Comparison of ENCODE assay signal across 8 cellular contexts in genomic region chr15:31459011-31459748, GRCh38.
DNase-seq lines count a peak whose midpoint lies in the region; ATAC-seq, FAIRE-seq and TF ChIP-seq lines count a peak whose summit lies in the region.

No MANE protein-coding gene starts in this region.

- in situ Hi-C loops in GM12878 (cut with MboI) = no loop called here

- RAD21 ChIA-PET in GM12878 (lab: Charles Lee; ENCODE audit: unreplicated experiment) = interaction anchor here (0.9 to 6.2 kb wide), 15 partner anchors 9 to 245 kb away, joined by 3 to 72 read pairs (median 4); partner anchors contain the start of gene KLF13

- no peak for TF ChIP-seq RAD21 in GM12878 (IDR thresholded peaks at IDR 0.05; ENCODE audit: insufficient read depth, low read depth, low read length)

- H3K4me1 ChIP-seq in CD8-positive, alpha-beta T cell (ENCODE audit: insufficient read depth, low read length) = peaks cover 8% of the 10 kb centered on the region
- peaks cover 25% of the 10 kb centered on the region for H3K4me1 ChIP-seq in GM12878 (ENCODE audit: control insufficient read depth, insufficient read depth, low read length)

- peaks cover 4% of the 10 kb centered on the region for H3K9me3 Mint-ChIP-seq in CD8-positive, alpha-beta T cell

- no peak for TF ChIP-seq CTCF in CD8-positive, alpha-beta T cell (IDR thresholded peaks at IDR 0.05)
- no peak for TF ChIP-seq CTCF in GM12878 (IDR thresholded peaks at IDR 0.05 in 2 of 3, conservative IDR thresholded peaks at IDR 0.05 in 1 of 3; ENCODE audit: control insufficient read depth in 2 of 3, extremely low read depth in 1 of 3, insufficient read depth in 1 of 3, low read depth in 3 of 3, low read length in 3 of 3)

- SMC1A ChIA-PET in GM12878 (lab: Charles Lee; ENCODE audit: uncharacterized antibody, unreplicated experiment) = interaction anchor here (0.8 to 4.3 kb wide), 16 partner anchors 8 to 457 kb away, joined by 3 to 39 read pairs (median 4); no protein-coding TSS in a partner anchor

- no peaks in the 10 kb centered on the region for H3K79me2 ChIP-seq in GM12878 (ENCODE audit: control insufficient read depth, insufficient read depth, low read length)

- 11% methylated on average over 6 of the region's 6 CpGs for WGBS in GM12878 (ENCODE audit: insufficient coverage, insufficient replicate concordance, low lambda C conversion rate, missing lambda C conversion rate)

- no peaks in the 10 kb centered on the region for H3K36me3 ChIP-seq in CD8-positive, alpha-beta T cell (ENCODE audit: insufficient read depth, low read length)
- H3K36me3 ChIP-seq in GM12878 (ENCODE audit: control insufficient read depth in 2 of 2, insufficient read depth in 2 of 2, low read length in 1 of 2) = no peaks in the 10 kb centered on the region

- H3K4me1 Mint-ChIP-seq in CD8-positive, alpha-beta T cell (ENCODE audit: low read depth) = peaks cover 20% of the 10 kb centered on the region

- intact Hi-C loops in CD8-positive, alpha-beta T cell (cut with DNase I, micrococcal nuclease) = no loop called here
- intact Hi-C loops in GM12878 (cut with micrococcal nuclease; ENCODE audit: unreplicated experiment) = no loop called here

- peak overlapping the region; percentile 70 for H3K27ac Mint-ChIP-seq in CD8-positive, alpha-beta T cell

- BruUV-seq in GM12878 (replicated peaks; lab: Mats Ljungman, UMichigan) = no TSS peak

- H4K20me1 ChIP-seq in GM12878 (ENCODE audit: control insufficient read depth, insufficient read depth) = no peaks in the 10 kb centered on the region

- no peaks in the 10 kb centered on the region for H3K36me3 Mint-ChIP-seq in CD8-positive, alpha-beta T cell

- CTCF ChIA-PET in CD8-positive, alpha-beta T cell (lab: Charles Lee) = interaction anchor here (0.7 to 4.7 kb wide), 4 partner anchors 30 to 258 kb away, joined by 3 to 27 read pairs (median 4); no protein-coding TSS in a partner anchor
- CTCF ChIA-PET in GM12878 (lab: Yijun Ruan, JAX) = interaction anchor here (0.6 to 4.6 kb wide), 14 partner anchors 14 to 707 kb away, joined by 3 to 46 read pairs (median 3); no protein-coding TSS in a partner anchor

- peak; percentile 47 to 55; a peak in 2 of 4 replicates for TF ChIP-seq EP300 in GM12878 (IDR thresholded peaks at IDR 0.05; ENCODE audit: borderline replicate concordance in 1 of 2, control insufficient read depth in 1 of 2, low read depth in 2 of 2, low read length in 2 of 2)

- peak overlapping the region; percentile 81 for H3K4me2 ChIP-seq in GM12878 (ENCODE audit: control insufficient read depth, insufficient read depth)

- H3K27me3 Mint-ChIP-seq in CD8-positive, alpha-beta T cell (ENCODE audit: low read depth) = no peaks in the 10 kb centered on the region

- no peak overlapping the region for H3K27ac ChIP-seq in CD8-positive, alpha-beta T cell (ENCODE audit: low read depth, low read length)
- peak overlapping the region; percentile 24; the same call in 1 of the 2 replicates for H3K27ac ChIP-seq in GM12878 (ENCODE audit: control insufficient read depth, insufficient read depth)

- peak overlapping the region; percentile 11; the same call in 1 of the 2 replicates for H2AFZ ChIP-seq in GM12878 (ENCODE audit: control insufficient read depth, low read depth, low read length)

- peak overlapping the region; percentile 4 for H3K4me3 Mint-ChIP-seq in CD8-positive, alpha-beta T cell

- peak; percentile 75 for FAIRE-seq in GM12878 (lab: Jason Lieb, UNC)

- TF ChIP-seq POLR2A in GM12878 (IDR thresholded peaks at IDR 0.05; ENCODE audit: low read depth, low read length) = no peak

- POLR2A ChIA-PET in CD8-positive, alpha-beta T cell (lab: Charles Lee) = interaction anchor here (2.3 kb wide), 1 partner anchor 14 kb away, joined by 8 read pairs; no protein-coding TSS in a partner anchor
- POLR2A ChIA-PET in GM12878 (lab: Charles Lee) = interaction anchor here (0.7 to 4.1 kb wide), 8 partner anchors 10 to 228 kb away, joined by 3 to 32 read pairs (median 5); no protein-coding TSS in a partner anchor

- no peak overlapping the region for H3K9ac ChIP-seq in GM12878 (ENCODE audit: control insufficient read depth, insufficient read depth, low read length)

- H3K9me3 ChIP-seq in CD8-positive, alpha-beta T cell (ENCODE audit: low read length) = no peaks in the 10 kb centered on the region
- H3K9me3 ChIP-seq in GM12878 (replicated peaks; ENCODE audit: control insufficient read depth, insufficient read depth, low read length) = no peaks in the 10 kb centered on the region; the same call in 2 of the 3 replicates

- no peak for DNase-seq in CD8-positive, alpha-beta T cell
- DNase-seq in GM12878 (ENCODE audit: low read depth, low spot score) (peak; percentile 77), NCI-H2029 (lab: John Stamatoyannopoulos, UW) (no peak), SK-N-DZ (ENCODE audit: low spot score) (no peak), hypothalamus (lab: John Stamatoyannopoulos, UW) (no peak), NCI-H82 (lab: John Stamatoyannopoulos, UW) (no peak)

- no peaks in the 10 kb centered on the region for H3K27me3 ChIP-seq in CD8-positive, alpha-beta T cell (ENCODE audit: insufficient read depth, low read length)
- H3K27me3 ChIP-seq in GM12878 (replicated peaks in 1 of 2; ENCODE audit: control insufficient read depth in 2 of 2, insufficient read depth in 2 of 2, low read length in 1 of 2) = no peaks in the 10 kb centered on the region

- H3K4me3 ChIP-seq in CD8-positive, alpha-beta T cell (ENCODE audit: low read depth, low read length) = no peak overlapping the region
- H3K4me3 ChIP-seq in GM12878 = peak overlapping the region; percentile 24; the same call in 1 of the 2 replicates

- ATAC-seq in CD8-positive, alpha-beta T cell = peak; percentile 86
- peak; percentile 80 for ATAC-seq in GM21367 (IDR thresholded peaks at IDR 0.05; ENCODE audit: unreplicated experiment)
- ATAC-seq in HG03558 (IDR thresholded peaks at IDR 0.05; ENCODE audit: extremely low read depth, unreplicated experiment) = peak; percentile 89
- peak; percentile 96 for ATAC-seq in GM12878

TF ChIP-seq in GM12878, 131 proteins besides CTCF, POLR2A, EP300 and RAD21 (continues in another document):
- TF ChIP-seq SMC3 (IDR thresholded peaks at IDR 0.05; ENCODE audit: borderline replicate concordance, low read length) = no peak
- 0 out of 2 replicates have a peak, but pooled peaks have one; percentile 12 for TF ChIP-seq BMI1 (IDR thresholded peaks at IDR 0.05; ENCODE audit: borderline replicate concordance)
- no peak for TF ChIP-seq CUX1 (IDR thresholded peaks at IDR 0.05; ENCODE audit: insufficient replicate concordance, low read depth, low read length)
- no peak; the same call in 1 of the 2 replicates for TF ChIP-seq NBN (IDR thresholded peaks at IDR 0.05)
- no peak for TF ChIP-seq RB1 (IDR thresholded peaks at IDR 0.05; ENCODE audit: borderline replicate concordance)
- TF ChIP-seq RFX5 (IDR thresholded peaks at IDR 0.05; ENCODE audit: low read depth, low read length) = no peak
- TF ChIP-seq USF2 (IDR thresholded peaks at IDR 0.05; ENCODE audit: borderline replicate concordance, low read depth, low read length) = no peak
- TF ChIP-seq JUNB (IDR thresholded peaks at IDR 0.05) = no peak
